ENCODE assay signal across 9 cellular contexts in genomic region chr2:228644199-228644598, GRCh38.
"Had no signal": no experiment of that assay in that cellular context is flagged by ENCODE, and none has a peak within 500 bp of the region (broad histone marks: within the 10 kb centered on the region; RNA-seq: fewer than 3 reads in every experiment).

No MANE protein-coding gene starts in this region.

- H3K36me3 ChIP-seq: HAP-1 had no signal

- H3K4me2 ChIP-seq: GM23338 had no signal

- H3K27ac ChIP-seq: GM23248 had no signal

- H3K4me3 ChIP-seq: GM23248, GM23338, HAP-1 had no signal

- DNase-seq: GM23248, GOT3, H7, H9, HCEC 1CT, HFFc6 had no signal

- H2AFZ ChIP-seq: GM23248, GM23338 had no signal

- H3K4me1 ChIP-seq: HAP-1 had no signal

- H3K9ac ChIP-seq: GM23248 had no signal

- ATAC-seq: GM23338, HCT116 had no signal

- H3K9me3 ChIP-seq: HAP-1 had no signal
